In genomic region chr2:157173740-157174184, GRCh38 we compare ENCODE assay signal across 9 cellular contexts.
DNase-seq lines count a peak whose midpoint lies in the region.
"Had no signal": no experiment of that assay in that cellular context is flagged by ENCODE, and none has a peak within 500 bp of the region (broad histone marks: within the 10 kb centered on the region; RNA-seq: fewer than 3 reads in every experiment).

No MANE protein-coding gene starts in this region.

- no peak overlapping the region for H3K27ac Mint-ChIP-seq in activated T-cell treated with anti-CD3 and anti-CD28 coated beads, Interleukin-2, amount 50 U/mL, for 24 hours
- H3K27ac Mint-ChIP-seq: WTC11 had no signal

- H3K4me1 Mint-ChIP-seq in activated T-cell treated with anti-CD3 and anti-CD28 coated beads, Interleukin-2, amount 50 U/mL, for 24 hours (ENCODE audit: low read depth), result no peaks in the 10 kb centered on the region
- H3K4me1 Mint-ChIP-seq: WTC11 had no signal

- H3K4me3 Mint-ChIP-seq in activated T-cell treated with anti-CD3 and anti-CD28 coated beads, Interleukin-2, amount 50 U/mL, for 24 hours, result no peak overlapping the region
- H3K4me3 Mint-ChIP-seq: WTC11 had no signal

- peaks cover 19% of the 10 kb centered on the region for H3K27me3 Mint-ChIP-seq in activated T-cell treated with anti-CD3 and anti-CD28 coated beads, Interleukin-2, amount 50 U/mL, for 24 hours

- H3K9me3 Mint-ChIP-seq in activated T-cell treated with anti-CD3 and anti-CD28 coated beads, Interleukin-2, amount 50 U/mL, for 24 hours, result no peaks in the 10 kb centered on the region

- DNase-seq in AG08395 (ENCODE audit: low spot score), result peak; percentile 92
- peak; percentile 42 for DNase-seq in NCI-H2171 (lab: John Stamatoyannopoulos, UW)
- DNase-seq in dedifferentiated amniotic fluid mesenchymal stem cell (ENCODE audit: extremely low spot score), result peak; percentile 99
- DNase-seq in middle frontal gyrus (ENCODE audit: extremely low spot score, low spot score), result peak; percentile 30
- DNase-seq in activated T-cell treated with anti-CD3 and anti-CD28 coated beads, Interleukin-2, amount 50 U/mL, for 24 hours, result no peak
- DNase-seq in 8988T, result no peak
- no peak for DNase-seq in SHP77 (lab: John Stamatoyannopoulos, UW)
- DNase-seq in RKO (ENCODE audit: low spot score), result no peak

- H3K36me3 Mint-ChIP-seq in activated T-cell treated with anti-CD3 and anti-CD28 coated beads, Interleukin-2, amount 50 U/mL, for 24 hours (ENCODE audit: low read depth), result no peaks in the 10 kb centered on the region
- H3K36me3 Mint-ChIP-seq: WTC11 had no signal

Comparison
In these comparisons a context has a peak if more than half of its experiments do, and no peak if none do; other contexts are left out.
1. DNase-seq: peak in AG08395 (single experiment), NCI-H2171 (single experiment), dedifferentiated amniotic fluid mesenchymal stem cell (single experiment) and middle frontal gyrus (single experiment); none in activated T-cell treated with anti-CD3 and anti-CD28 coated beads, Interleukin-2, amount 50 U/mL, for 24 hours (single experiment), 8988T (single experiment), SHP77 (0 of 2) and RKO (single experiment).